Comparison of ENCODE assay signal across 15 cellular contexts in genomic region chr3:118637866-118638265, GRCh38.
"Had no signal": no experiment of that assay in that cellular context is flagged by ENCODE, and none has a peak within 500 bp of the region (broad histone marks: within the 10 kb centered on the region; RNA-seq: fewer than 3 reads in every experiment).

No MANE protein-coding gene starts in this region.

- H3K27ac ChIP-seq: pancreas had no signal

- H3K9me3 Mint-ChIP-seq: activated CD4-positive, alpha-beta memory T cell treated with anti-CD3 and anti-CD28 coated beads for 36 hours; activated T-cell treated with anti-CD3 and anti-CD28 coated beads, Interleukin-2, amount 50 U/mL, for 24 hours; mesothelial cell of epicardium; neural crest cell had no signal

- H3K27me3 Mint-ChIP-seq: activated CD4-positive, alpha-beta memory T cell treated with anti-CD3 and anti-CD28 coated beads for 36 hours; activated CD4-positive, alpha-beta T cell treated with anti-CD3 and anti-CD28 coated beads for 36 hours; activated T-cell treated with anti-CD3 and anti-CD28 coated beads, Interleukin-2, amount 50 U/mL, for 24 hours had no signal

- ATAC-seq: activated CD4-positive, alpha-beta T cell treated with anti-CD3 and anti-CD28 coated beads for 36 hours; pancreas had no signal

- H3K4me3 ChIP-seq: pancreas had no signal

- H3K4me1 Mint-ChIP-seq: activated CD4-positive, alpha-beta T cell treated with anti-CD3 and anti-CD28 coated beads for 36 hours had no signal

- H3K9me3 ChIP-seq: pancreas had no signal

- H3K36me3 Mint-ChIP-seq: activated CD4-positive, alpha-beta memory T cell treated with anti-CD3 and anti-CD28 coated beads for 36 hours; mesothelial cell of epicardium had no signal

- H3K4me3 Mint-ChIP-seq: activated CD4-positive, alpha-beta memory T cell treated with anti-CD3 and anti-CD28 coated beads for 36 hours; activated CD4-positive, alpha-beta T cell treated with anti-CD3 and anti-CD28 coated beads for 36 hours; activated T-cell treated with anti-CD3 and anti-CD28 coated beads, Interleukin-2, amount 50 U/mL, for 24 hours; mesothelial cell of epicardium; neural crest cell had no signal

- H3K36me3 ChIP-seq: pancreas had no signal

- H3K27me3 ChIP-seq: pancreas had no signal

- DNase-seq: activated CD4-positive, alpha-beta memory T cell treated with anti-CD3 and anti-CD28 coated beads for 36 hours; activated CD4-positive, alpha-beta T cell treated with anti-CD3 and anti-CD28 coated beads for 36 hours; activated effector memory CD4-positive, alpha-beta T cell treated with Interleukin-2 at 50 U/mL for 16 hours; activated naive CD4-positive, alpha-beta T cell treated with anti-CD3 and anti-CD28 coated beads, Interleukin-2, amount 50 U/mL, for 16 hours; activated T-cell treated with anti-CD3 and anti-CD28 coated beads, Interleukin-2, amount 50 U/mL, for 24 hours; central memory CD4-positive, alpha-beta T cell; effector memory CD4-positive, alpha-beta T cell; foreskin melanocyte; kidney glomerular epithelial cell; pancreas; stimulated activated CD4-positive, alpha-beta T cell treated with anti-CD3 and anti-CD28 coated beads, Interleukin-1b, Interleukin-23, amount 100 ng/mL, for 48 hours; T-helper 1 cell; T1000 had no signal

- H3K27ac Mint-ChIP-seq: activated CD4-positive, alpha-beta memory T cell treated with anti-CD3 and anti-CD28 coated beads for 36 hours; activated CD4-positive, alpha-beta T cell treated with anti-CD3 and anti-CD28 coated beads for 36 hours; activated T-cell treated with anti-CD3 and anti-CD28 coated beads, Interleukin-2, amount 50 U/mL, for 24 hours; mesothelial cell of epicardium had no signal

- H3K4me1 ChIP-seq: pancreas had no signal
